8 cellular contexts compared by ENCODE assay signal in the genomic region with DNA sequence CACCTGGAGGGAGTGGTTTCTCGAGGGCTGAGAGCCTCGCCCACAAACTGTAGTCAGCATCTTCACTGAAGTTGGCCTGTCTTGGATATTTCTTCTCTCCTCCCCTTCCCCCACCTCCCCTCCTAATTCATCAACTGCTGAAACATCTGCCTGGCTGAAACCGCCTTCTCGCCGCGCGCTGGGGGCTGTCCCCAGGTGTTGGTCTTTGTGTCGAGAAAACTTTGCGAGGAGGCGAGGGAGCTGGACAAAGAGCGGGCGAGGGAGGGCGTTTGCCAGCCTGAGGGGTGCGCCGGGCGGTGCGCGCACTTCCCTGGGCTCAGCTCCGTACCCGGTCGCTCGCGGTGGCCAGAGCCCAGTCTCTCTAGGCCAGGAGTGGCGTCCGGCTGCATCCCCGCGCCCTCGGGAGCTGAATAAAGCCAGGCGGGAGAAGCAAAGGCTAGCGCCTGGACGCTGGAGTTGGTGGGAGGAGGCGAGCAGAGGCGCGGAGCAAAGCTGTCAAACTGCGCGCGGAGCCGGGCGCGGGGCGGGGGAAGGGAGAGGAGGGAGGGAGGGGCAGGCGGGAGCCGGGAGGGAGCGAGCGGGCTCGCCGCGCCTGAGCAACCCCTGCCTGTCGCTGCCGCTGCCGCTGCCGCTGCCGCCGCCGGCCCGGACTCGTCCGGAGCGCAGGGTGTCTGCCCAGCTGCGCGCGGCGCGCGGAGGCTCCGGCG. TPM values are rescaled to one million over a fixed set of nuclear protein-coding genes. Genes with fewer than 3 reads are reported as not detected.
DNase-seq lines count a peak whose midpoint lies in the region; ATAC-seq and TF ChIP-seq lines count a peak whose summit lies in the region.

A gene with protein sequence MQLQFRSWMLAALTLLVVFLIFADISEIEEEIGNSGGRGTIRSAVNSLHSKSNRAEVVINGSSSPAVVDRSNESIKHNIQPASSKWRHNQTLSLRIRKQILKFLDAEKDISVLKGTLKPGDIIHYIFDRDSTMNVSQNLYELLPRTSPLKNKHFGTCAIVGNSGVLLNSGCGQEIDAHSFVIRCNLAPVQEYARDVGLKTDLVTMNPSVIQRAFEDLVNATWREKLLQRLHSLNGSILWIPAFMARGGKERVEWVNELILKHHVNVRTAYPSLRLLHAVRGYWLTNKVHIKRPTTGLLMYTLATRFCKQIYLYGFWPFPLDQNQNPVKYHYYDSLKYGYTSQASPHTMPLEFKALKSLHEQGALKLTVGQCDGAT (plus strand): TSS at position 595 of the 707 bp plus-strand sequence. CDS start 184 bp downstream, outside the sequence.

- peak; percentile 66 for ATAC-seq in HG03139 (IDR thresholded peaks at IDR 0.05; ENCODE audit: unreplicated experiment)
- peak; percentile 38 for ATAC-seq in activated naive CD8-positive, alpha-beta T cell treated with anti-CD3 and anti-CD28 coated beads, Interleukin-2, amount 50 U/mL, for 24 hours

- peak within 1 kb of the TSS; percentile 37 for H3K4me3 ChIP-seq in A673 (ENCODE audit: low read depth, low read length, poor library complexity, severe bottlenecking)

- BruUV-seq in A673 (replicated peaks; lab: Mats Ljungman, UMichigan): no TSS peak

- H3K4me1 Mint-ChIP-seq in activated naive CD8-positive, alpha-beta T cell treated with anti-CD3 and anti-CD28 coated beads, Interleukin-2, amount 50 U/mL, for 24 hours: no peaks in the 10 kb centered on the region

- no peak within 1 kb of the TSS for H3K27ac Mint-ChIP-seq in activated naive CD8-positive, alpha-beta T cell treated with anti-CD3 and anti-CD28 coated beads, Interleukin-2, amount 50 U/mL, for 24 hours

- peak; percentile 39 for DNase-seq in A673 (ENCODE audit: low spot score)
- DNase-seq in activated naive CD8-positive, alpha-beta T cell treated with anti-CD3 and anti-CD28 coated beads, Interleukin-2, amount 50 U/mL, for 24 hours: no peak
- DNase-seq in kidney tubule cell (ENCODE audit: low spot score): peak; percentile 25
- no peak for DNase-seq in G401 (ENCODE audit: low spot score)
- DNase-seq in effector CD8-positive, alpha-beta T cell (lab: John Stamatoyannopoulos, UW): no peak
- no peak for DNase-seq in DMS53 treated with DMSO at 0.1 percent for 48 hours (lab: John Stamatoyannopoulos, UW; ENCODE audit: unreplicated experiment)
- no peak for DNase-seq in central memory CD4-positive, alpha-beta T cell

- TF ChIP-seq CTCF in A673 (conservative IDR thresholded peaks at IDR 0.05; ENCODE audit: low read depth, low read length): no peak

- in situ Hi-C loops in G401 (cut with HindIII; ENCODE audit: low sequenced_read_pairs): no loop called here

- no peaks in the 10 kb centered on the region for H3K9me3 Mint-ChIP-seq in activated naive CD8-positive, alpha-beta T cell treated with anti-CD3 and anti-CD28 coated beads, Interleukin-2, amount 50 U/mL, for 24 hours

- H3K9me3 ChIP-seq in A673 (ENCODE audit: low read depth, low read length, poor library complexity, severe bottlenecking): no peaks in the 10 kb centered on the region

- peak within 1 kb of the TSS; percentile 24 for H3K4me3 Mint-ChIP-seq in activated naive CD8-positive, alpha-beta T cell treated with anti-CD3 and anti-CD28 coated beads, Interleukin-2, amount 50 U/mL, for 24 hours

- H3K27ac ChIP-seq in A673 (ENCODE audit: low read depth, low read length, poor library complexity, severe bottlenecking): no peak within 1 kb of the TSS

- no peaks in the 10 kb centered on the region for H3K36me3 ChIP-seq in A673 (ENCODE audit: insufficient read depth, low read length, poor library complexity, severe bottlenecking)

- CTCF ChIA-PET in A673 (lab: Charles Lee): interaction anchor here (1.2 kb wide), 1 partner anchor 321 kb away, joined by 4 read pairs; no protein-coding TSS in a partner anchor

- peaks cover 63% of the 10 kb centered on the region for H3K27me3 Mint-ChIP-seq in activated naive CD8-positive, alpha-beta T cell treated with anti-CD3 and anti-CD28 coated beads, Interleukin-2, amount 50 U/mL, for 24 hours

- H3K27me3 ChIP-seq in A673 (replicated peaks; ENCODE audit: insufficient read depth, low read depth, low read length, poor library complexity): peaks cover 93% of the 10 kb centered on the region

- intact Hi-C loops in A673 (cut with micrococcal nuclease; ENCODE audit: unreplicated experiment): loop anchor here (5.0 kb wide), 1 partner anchor 324 kb away; no protein-coding TSS in a partner anchor

- H3K36me3 Mint-ChIP-seq in activated naive CD8-positive, alpha-beta T cell treated with anti-CD3 and anti-CD28 coated beads, Interleukin-2, amount 50 U/mL, for 24 hours (ENCODE audit: low read depth): no peaks in the 10 kb centered on the region

- POLR2A ChIA-PET in A673 (lab: Charles Lee; ENCODE audit: low non-redundant PET): no interaction called here

- H3K4me1 ChIP-seq in A673 (ENCODE audit: insufficient read depth, low read length, poor library complexity, severe bottlenecking): no peaks in the 10 kb centered on the region

RNA-seq across cellular contexts. Expression of the gene that starts here (rescaled TPM):
- total RNA-seq in A673 (2021): 0.42 and 0.43 TPM in 2 replicates
- not detected in 2 replicates for total RNA-seq in G401 (2014; rRNA removed; shearing (Covaris generic))

Comparison
In these comparisons a context has a peak if more than half of its experiments do, and no peak if none do; other contexts are left out.
1. Peak in DNase-seq and H3K4me3 ChIP-seq in A673; RNA of the gene not detected or under 1 TPM.